ENCODE assay signal across 9 cellular contexts in genomic region chr10:5776150-5776880, GRCh38. TPM values are rescaled to one million over a fixed set of nuclear protein-coding genes. Genes with fewer than 3 reads are reported as not detected.
A peak's percentile ranks its signal among the peaks of the same experiment; 100 is the strongest.
DNase-seq lines count a peak whose midpoint lies in the region; ATAC-seq and TF ChIP-seq lines count a peak whose summit lies in the region.
"Had no signal": no experiment of that assay in that cellular context is flagged by ENCODE, and none has a peak within 500 bp of the region (broad histone marks: within the 10 kb centered on the region; RNA-seq: fewer than 3 reads in every experiment).

No MANE protein-coding gene starts in this region.

- no peak overlapping the region for H3K9ac ChIP-seq in HCT116 (ENCODE audit: low read length)

- H3K9me3 ChIP-seq in HCT116 (ENCODE audit: control insufficient read depth in 1 of 2, insufficient read depth in 1 of 2, low read depth in 1 of 2, low read length in 2 of 2) (no peaks in the 10 kb centered on the region), right atrium auricular region (no peaks in the 10 kb centered on the region)

- no TSS peak for BruUV-seq in HCT116 (replicated peaks; lab: Mats Ljungman, UMichigan)

- intact Hi-C loops in HCT116 (cut with micrococcal nuclease), result no loop called here

- peak overlapping the region; percentile 83 for H3K27ac Mint-ChIP-seq in activated naive CD8-positive, alpha-beta T cell
- H3K27ac Mint-ChIP-seq in stimulated activated effector memory CD8-positive, alpha-beta T cell treated with anti-CD3 and anti-CD28 coated beads, Interleukin-12 subunit alpha, Interleukin-12 subunit beta, amount 100 ng/mL, for 72 hours, result peak overlapping the region; percentile 76

- no peak for TF ChIP-seq POLR2A in HCT116 (IDR thresholded peaks at IDR 0.05; ENCODE audit: borderline replicate concordance, extremely low read depth, insufficient read depth, insufficient read length)

- peaks cover 15% of the 10 kb centered on the region for H3K36me3 Mint-ChIP-seq in activated naive CD8-positive, alpha-beta T cell
- peaks cover 100% of the 10 kb centered on the region for H3K36me3 Mint-ChIP-seq in stimulated activated effector memory CD8-positive, alpha-beta T cell treated with anti-CD3 and anti-CD28 coated beads, Interleukin-12 subunit alpha, Interleukin-12 subunit beta, amount 100 ng/mL, for 72 hours

- no peak overlapping the region for H2AFZ ChIP-seq in HCT116 (ENCODE audit: low read depth, low read length, poor library complexity, severe bottlenecking)

- H3K27me3 ChIP-seq in HCT116 (ENCODE audit: insufficient read depth, low read length) (no peaks in the 10 kb centered on the region), right atrium auricular region (no peaks in the 10 kb centered on the region)

- ATAC-seq in HCT116, result peak; percentile 60; the same call in 1 of the 2 replicates
- no peak for ATAC-seq in stimulated activated effector memory CD8-positive, alpha-beta T cell treated with anti-CD3 and anti-CD28 coated beads, Interleukin-12 subunit alpha, Interleukin-12 subunit beta, amount 100 ng/mL, for 72 hours
- ATAC-seq in GM21529 (IDR thresholded peaks at IDR 0.05; ENCODE audit: unreplicated experiment), result no peak

- H3K27ac ChIP-seq in HCT116 (ENCODE audit: low read depth, low read length) (no peak overlapping the region), right atrium auricular region (peak overlapping the region; percentile 53 to 62)

- H3K9me2 ChIP-seq in HCT116 (ENCODE audit: insufficient read depth), result no peaks in the 10 kb centered on the region

- RAD21 ChIA-PET in HCT116 (lab: Charles Lee; ENCODE audit: low non-redundant PET in 1 of 2, low total read pairs in 2 of 2, uncharacterized antibody in 2 of 2, unreplicated experiment in 2 of 2), result no interaction called here

- peaks cover 8 to 13% of the 10 kb centered on the region in 2 experiments; a peak in 3 of 4 replicates for H3K36me3 ChIP-seq in HCT116 (ENCODE audit: control insufficient read depth in 1 of 2, insufficient read depth in 2 of 2, low read length in 2 of 2)
- peaks cover 15% of the 10 kb centered on the region for H3K36me3 ChIP-seq in right atrium auricular region

- no peak for TF ChIP-seq RAD21 in HCT116 (IDR thresholded peaks at IDR 0.05; ENCODE audit: low read depth)

- TF ChIP-seq CTCF in HCT116 (IDR thresholded peaks at IDR 0.05 in 2 of 3, conservative IDR thresholded peaks at IDR 0.05 in 1 of 3; ENCODE audit: borderline replicate concordance in 1 of 3, insufficient read depth in 1 of 3, low read depth in 2 of 3, low read length in 2 of 3) (peak in 2 of 3 experiments; percentile 23 to 26; a peak in 1 of 6 replicates), right atrium auricular region (IDR thresholded peaks at IDR 0.05) (peak in 1 of 2 donors; percentile 17)

- H3K4me3 ChIP-seq in HCT116 (replicated peaks in 1 of 2; ENCODE audit: low read depth in 1 of 2, low read length in 2 of 2), result no peak overlapping the region
- H3K4me3 ChIP-seq in right atrium auricular region, result no peak overlapping the region

- H3K4me1 Mint-ChIP-seq in activated naive CD8-positive, alpha-beta T cell (ENCODE audit: low read depth), result peaks cover 52% of the 10 kb centered on the region
- H3K4me1 Mint-ChIP-seq in stimulated activated effector memory CD8-positive, alpha-beta T cell treated with anti-CD3 and anti-CD28 coated beads, Interleukin-12 subunit alpha, Interleukin-12 subunit beta, amount 100 ng/mL, for 72 hours, result peaks cover 35% of the 10 kb centered on the region

- peaks cover 15% of the 10 kb centered on the region; the same call in 1 of the 2 replicates for H4K20me1 ChIP-seq in HCT116 (ENCODE audit: insufficient read depth)

- H3K79me2 ChIP-seq in HCT116 (ENCODE audit: insufficient read depth, low read length), result peaks cover 100% of the 10 kb centered on the region

- H3K9me3 Mint-ChIP-seq in activated naive CD8-positive, alpha-beta T cell (ENCODE audit: low read depth), result no peaks in the 10 kb centered on the region
- H3K9me3 Mint-ChIP-seq in stimulated activated effector memory CD8-positive, alpha-beta T cell treated with anti-CD3 and anti-CD28 coated beads, Interleukin-12 subunit alpha, Interleukin-12 subunit beta, amount 100 ng/mL, for 72 hours, result no peaks in the 10 kb centered on the region

- POLR2A ChIA-PET in HCT116 (lab: Charles Lee), result no interaction called here

- H3K4me1 ChIP-seq in HCT116 (ENCODE audit: control insufficient read depth in 1 of 2, insufficient read depth in 2 of 2, low read length in 2 of 2), result no peaks in the 10 kb centered on the region
- H3K4me1 ChIP-seq in right atrium auricular region, result peaks cover 0 to 34% of the 10 kb centered on the region in 2 donors

- no peak overlapping the region for H3K4me2 ChIP-seq in HCT116 (ENCODE audit: low read length)

- DNase-seq in HCT116 (ENCODE audit: low read depth, low spot score) (no peak), right atrium auricular region (ENCODE audit: low spot score) (no peak), EL (no peak)
- DNase-seq in stimulated activated effector memory CD8-positive, alpha-beta T cell treated with anti-CD3 and anti-CD28 coated beads, Interleukin-12 subunit alpha, Interleukin-12 subunit beta, amount 100 ng/mL, for 72 hours (ENCODE audit: low spot score in 2 of 2), result no peak
- no peak for DNase-seq in stimulated activated naive CD4-positive, alpha-beta T cell (lab: John Stamatoyannopoulos, UW)
- DNase-seq in activated effector memory CD4-positive, alpha-beta T cell treated with anti-CD3 and anti-CD28 coated beads, Interleukin-2, amount 50 U/mL, for 16 hours, result no peak
- DNase-seq: KBM-7 had no signal

- CTCF ChIA-PET in HCT116 (lab: Charles Lee), result no interaction called here

- H3K4me3 Mint-ChIP-seq in activated naive CD8-positive, alpha-beta T cell, result peak overlapping the region; percentile 74
- no peak overlapping the region for H3K4me3 Mint-ChIP-seq in stimulated activated effector memory CD8-positive, alpha-beta T cell treated with anti-CD3 and anti-CD28 coated beads, Interleukin-12 subunit alpha, Interleukin-12 subunit beta, amount 100 ng/mL, for 72 hours

- H3K27me3 Mint-ChIP-seq in activated naive CD8-positive, alpha-beta T cell, result no peaks in the 10 kb centered on the region

TF ChIP-seq in HCT116, 20 proteins besides CTCF, POLR2A, EP300 and RAD21:
- no peak for TF ChIP-seq ZNF274 (IDR thresholded peaks at IDR 0.05; ENCODE audit: low read depth, low read length)
- TF ChIP-seq EZH2 (IDR thresholded peaks at IDR 0.05), result no peak
- no peak for TF ChIP-seq ELF1 (IDR thresholded peaks at IDR 0.05; ENCODE audit: borderline replicate concordance, low read depth)
- no peak for TF ChIP-seq POLR2AphosphoS5 (IDR thresholded peaks at IDR 0.05; ENCODE audit: low read depth, low read length)
- TF ChIP-seq JUND (IDR thresholded peaks at IDR 0.05), result no peak
- TF ChIP-seq SP1 (IDR thresholded peaks at IDR 0.05; ENCODE audit: low read depth), result no peak
- TF ChIP-seq EZH2phosphoT487 (IDR thresholded peaks at IDR 0.05; ENCODE audit: borderline replicate concordance), result no peak
- no peak for TF ChIP-seq EGR1 (IDR thresholded peaks at IDR 0.05; ENCODE audit: low read depth)
- no peak for TF ChIP-seq CEBPB (IDR thresholded peaks at IDR 0.05; ENCODE audit: low read depth)
- TF ChIP-seq YY1 (IDR thresholded peaks at IDR 0.05; ENCODE audit: extremely low read depth, insufficient replicate concordance, low read depth, low read length), result no peak
- no peak for TF ChIP-seq FOSL1 (IDR thresholded peaks at IDR 0.05; ENCODE audit: low read depth)
- TF ChIP-seq CBX3 (IDR thresholded peaks at IDR 0.05; ENCODE audit: low read depth), result no peak
- TF ChIP-seq REST (IDR thresholded peaks at IDR 0.05; ENCODE audit: low read depth), result no peak
- TF ChIP-seq MAX (IDR thresholded peaks at IDR 0.05), result no peak
- no peak for TF ChIP-seq SRF (IDR thresholded peaks at IDR 0.05; ENCODE audit: low read depth)
- TF ChIP-seq SIN3A (IDR thresholded peaks at IDR 0.05; ENCODE audit: low read depth), result no peak
- TF ChIP-seq ZFX (IDR thresholded peaks at IDR 0.05), result no peak
TF ChIP-seq in HCT116: peak in this region for 0.

RNA-seq across cellular contexts. Expression of gene GDI2, which starts 36.9 kb away (rescaled TPM):
- total RNA-seq in HCT116 (2021; ENCODE audit: unreplicated experiment), result 144 TPM
- 86.9 and 102 TPM in 2 replicates for polyA plus RNA-seq in HCT116 (2012)
- 100 to 1,000 TPM; 117 to 124 TPM for total RNA-seq in right atrium auricular region
